ENCODE assay signal across 4 cellular contexts in the genomic region with DNA sequence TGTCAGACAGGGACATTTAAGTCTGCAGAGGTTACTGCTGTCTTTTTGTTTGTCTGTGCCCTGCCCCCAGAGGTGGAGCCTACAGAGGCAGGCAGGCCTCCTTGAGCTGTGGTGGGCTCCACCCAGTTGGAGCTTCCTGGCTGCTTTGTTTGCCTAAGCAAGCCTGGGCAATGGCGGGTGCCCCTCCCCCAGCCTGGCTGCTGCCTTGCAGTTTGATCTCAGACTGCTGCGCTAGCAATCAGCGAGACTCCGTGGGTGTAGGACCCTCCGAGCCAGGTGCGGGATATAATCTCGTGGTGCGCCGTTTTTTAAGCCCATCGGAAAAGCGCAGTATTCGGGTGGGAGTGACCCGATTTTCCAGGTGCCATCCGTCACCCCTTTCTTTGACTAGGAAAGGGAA.
A peak's percentile ranks its signal among the peaks of the same experiment; 100 is the strongest.
DNase-seq lines count a peak whose midpoint lies in the region; ATAC-seq, FAIRE-seq and TF ChIP-seq lines count a peak whose summit lies in the region.
"Not testable (repeated sequence)": the region's sequence is repeated elsewhere in the genome, so short reads cannot be mapped to it uniquely, and the experiment has no call there.

No MANE protein-coding gene starts in this region.

- POLR2A ChIA-PET in RWPE1 (lab: Yijun Ruan, JAX; ENCODE audit: low non-redundant PET); WTC11 (lab: Charles Lee); HepG2 (lab: Yijun Ruan, JAX): not testable (repeated sequence)

- H3K27me3 Mint-ChIP-seq in WTC11 (ENCODE audit: low read depth) = not testable (repeated sequence)

- not testable (repeated sequence) for TF ChIP-seq POLR2A in HepG2 (IDR thresholded peaks at IDR 0.05; ENCODE audit: insufficient read depth in 1 of 2, low read depth in 2 of 2, low read length in 2 of 2)

- CTCF ChIA-PET in RWPE1 (lab: Yijun Ruan, JAX) = interaction anchor here (1.1 kb wide), 1 partner anchor 60 kb away, joined by 3 read pairs; no protein-coding TSS in a partner anchor
- CTCF ChIA-PET in WTC11 (lab: Charles Lee); HepG2 (lab: Yijun Ruan, JAX; ENCODE audit: low intra/inter-chr PET ratio, low total read pairs): not testable (repeated sequence)

- not testable (repeated sequence) for ATAC-seq in DND-41 (ENCODE audit: insufficient read depth, low read depth); WTC11; HepG2

- H3K9me3 Mint-ChIP-seq in WTC11 = peaks cover 20% of the 10 kb centered on the region

- peaks cover 20% of the 10 kb centered on the region for H3K36me3 Mint-ChIP-seq in WTC11

- peaks cover 26% of the 10 kb centered on the region for H3K4me1 Mint-ChIP-seq in WTC11

- BruUV-seq in HepG2 (replicated peaks; lab: Mats Ljungman, UMichigan) = not testable (repeated sequence)

- in situ Hi-C loops in HepG2 (cut with HindIII; ENCODE audit: extremely low pct_ligation_motif_present, low pct_unique_long_range_greater_than_20kb) = not testable (repeated sequence)

- H3K4me1 ChIP-seq in DND-41 (ENCODE audit: insufficient read depth, low read length); HepG2 (ENCODE audit: insufficient read depth, low read length): not testable (repeated sequence)

- not testable (repeated sequence) for TF ChIP-seq EP300 in HepG2 (IDR thresholded peaks at IDR 0.05; ENCODE audit: low read depth in 2 of 2, low read length in 2 of 2); HepG2 (CRISPR knock-in tag; IDR thresholded peaks at IDR 0.05; ENCODE audit: borderline replicate concordance)

- H3K4me2 ChIP-seq in DND-41 (ENCODE audit: insufficient read depth, low read length); HepG2 (ENCODE audit: low read depth, low read length): not testable (repeated sequence)

- not testable (repeated sequence) for H3K79me2 ChIP-seq in DND-41 (ENCODE audit: insufficient read depth, low read length); HepG2 (ENCODE audit: insufficient read depth, low read length)

- H3K27ac ChIP-seq in DND-41 (ENCODE audit: low read length); HepG2 (ENCODE audit: extremely low read length, insufficient read depth, low read length): not testable (repeated sequence)
- H3K27ac ChIP-seq in RWPE1 = 0 out of 2 replicates have a peak overlapping the region, but pooled peaks have one; percentile 18

- H3K9me3 ChIP-seq in DND-41 (ENCODE audit: insufficient read depth, low read length, severe bottlenecking); HepG2 (ENCODE audit: low read length): not testable (repeated sequence)

- WGBS in HepG2 (ENCODE audit: low lambda C conversion rate) = 100% methylated on average over 1 of the region's 14 CpGs

- H3K36me3 ChIP-seq in DND-41 (ENCODE audit: insufficient read depth, low read length); HepG2 (replicated peaks in 1 of 2; ENCODE audit: control insufficient read depth in 1 of 2, insufficient read depth in 2 of 2, low read length in 2 of 2): not testable (repeated sequence)

- not testable (repeated sequence) for H3K4me3 Mint-ChIP-seq in WTC11

- TF ChIP-seq CTCF in DND-41 (IDR thresholded peaks at IDR 0.05; ENCODE audit: borderline replicate concordance, extremely low read depth, low read length, poor library complexity, severe bottlenecking); RWPE1 (conservative IDR thresholded peaks at IDR 0.05; ENCODE audit: low read depth); WTC11 (IDR thresholded peaks at IDR 0.05); HepG2 (CRISPR knock-in tag; IDR thresholded peaks at IDR 0.05): not testable (repeated sequence)

- TF ChIP-seq RAD21 in HepG2 (CRISPR knock-in tag; IDR thresholded peaks at IDR 0.05) = not testable (repeated sequence)

- intact Hi-C loops in HepG2 (cut with micrococcal nuclease; ENCODE audit: unreplicated experiment) = not testable (repeated sequence)

- not testable (repeated sequence) for FAIRE-seq in HepG2 (lab: Jason Lieb, UNC)

- not testable (repeated sequence) for H3K9ac ChIP-seq in DND-41 (ENCODE audit: low read depth, low read length); HepG2 (ENCODE audit: insufficient read depth, low read depth, low read length)

- not testable (repeated sequence) for H4K20me1 ChIP-seq in DND-41 (ENCODE audit: insufficient read depth, low read length); HepG2 (ENCODE audit: insufficient read depth, low read length)

- H3K4me3 ChIP-seq in DND-41 (ENCODE audit: low read depth in 1 of 2, low read length in 2 of 2); HepG2 (replicated peaks in 1 of 3; ENCODE audit: insufficient read depth in 1 of 3, low read depth in 2 of 3, low read length in 3 of 3): not testable (repeated sequence)

- not testable (repeated sequence) for H2AFZ ChIP-seq in DND-41 (ENCODE audit: low read depth, low read length); HepG2 (ENCODE audit: low read length)

- H3K27ac Mint-ChIP-seq in WTC11 = not testable (repeated sequence)

- DNase-seq in DND-41 = peak; percentile 18
- not testable (repeated sequence) for DNase-seq in RWPE1 (ENCODE audit: low spot score); HepG2 (ENCODE audit: low spot score)
- DNase-seq in WTC11 (ENCODE audit: low spot score) = peak; percentile 60

- not testable (repeated sequence) for H3K27me3 ChIP-seq in DND-41 (ENCODE audit: insufficient read depth, low read length, poor library complexity); HepG2 (ENCODE audit: control insufficient read depth in 1 of 2, insufficient read depth in 2 of 2, low read length in 2 of 2)

TF ChIP-seq in WTC11, 78 proteins besides CTCF, POLR2A, EP300 and RAD21:
- TF ChIP-seq ZNF281 (CRISPR knock-in tag; IDR thresholded peaks at IDR 0.05) = 0 out of 2 replicates have a peak, but pooled peaks have one; percentile 49
- peak; percentile 23; the same call in 1 of the 2 replicates for TF ChIP-seq FOXP1 (CRISPR knock-in tag; IDR thresholded peaks at IDR 0.05; ENCODE audit: borderline replicate concordance)
TF ChIP-seq in WTC11: peak in this region for 2; not testable (repeated sequence) for 76.

TF ChIP-seq in HepG2, 621 proteins besides CTCF, POLR2A, EP300 and RAD21:
- TF ChIP-seq ZNF281 (CRISPR knock-in tag; IDR thresholded peaks at IDR 0.05; ENCODE audit: borderline replicate concordance) = peak; percentile 67; the same call in 1 of the 2 replicates
